Comparison of ENCODE assay signal across 30 cellular contexts in the genomic region with DNA sequence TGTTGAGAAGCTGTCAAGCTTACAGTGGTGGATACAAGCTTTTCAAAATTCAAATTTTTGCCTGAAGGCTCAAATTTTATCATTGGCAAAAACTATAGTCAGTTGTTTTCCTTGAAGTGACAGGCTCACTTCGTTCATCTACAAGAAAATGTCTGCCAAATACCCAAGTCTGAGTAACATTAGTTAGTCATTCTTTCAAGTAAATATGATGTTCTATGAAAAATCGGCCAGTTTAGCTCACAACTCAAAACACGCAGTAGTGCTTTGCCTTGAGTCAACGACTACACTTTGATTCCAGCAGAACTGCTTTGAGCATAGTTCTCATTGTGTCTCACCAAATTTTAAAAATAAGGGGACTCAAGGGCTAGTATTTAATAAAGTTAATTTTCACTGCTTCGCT.
"Had no signal": no experiment of that assay in that cellular context is flagged by ENCODE, and none has a peak within 500 bp of the region (broad histone marks: within the 10 kb centered on the region; RNA-seq: fewer than 3 reads in every experiment).

No MANE protein-coding gene starts in this region.

- H3K36me3 Mint-ChIP-seq: immature natural killer cell; mesothelial cell of epicardium; naive B cell; natural killer cell; neural progenitor cell; stimulated activated effector memory CD8-positive, alpha-beta T cell treated with anti-CD3 and anti-CD28 coated beads, Interleukin-12 subunit alpha, Interleukin-12 subunit beta, amount 100 ng/mL, for 72 hours; type B pancreatic cell had no signal

- H3K4me1 ChIP-seq: left ventricle myocardium inferior, neural progenitor cell, right atrium auricular region, right lobe of liver, suprapubic skin, tibial artery, uterus had no signal

- H3K27me3 ChIP-seq: neural progenitor cell, neutrophil, ovary, right atrium auricular region, right lobe of liver, suprapubic skin, tibial artery, uterus had no signal

- DNase-seq: hypothalamus; immature natural killer cell; islet precursor cell; left ventricle myocardium inferior; mesendoderm; naive B cell; natural killer cell; nephron progenitor cell; occipital lobe; ovary; right lobe of liver; stimulated activated CD4-positive, alpha-beta T cell treated with anti-CD3 and anti-CD28 coated beads, Interleukin-12 subunit alpha, Interleukin-12 subunit beta, amount 100 ng/mL, for 4 hours; stimulated activated CD4-positive, alpha-beta T cell treated with anti-CD3 and anti-CD28 coated beads, Interleukin-15, amount 100 ng/mL, for 24 hours; stimulated activated CD4-positive, alpha-beta T cell treated with anti-CD3 and anti-CD28 coated beads, Interleukin-2, amount 100 ng/mL, for 24 hours; stimulated activated CD4-positive, alpha-beta T cell treated with anti-CD3 and anti-CD28 coated beads, Interleukin-4, amount 100 ng/mL, for 1 hour; stimulated activated naive CD4-positive, alpha-beta T cell; tibial artery; uterus had no signal

- H3K4me3 ChIP-seq: left ventricle myocardium inferior, lung, neural progenitor cell, ovary, right atrium auricular region, right lobe of liver, skin epidermis, suprapubic skin, thoracic aorta, tibial artery, uterus had no signal

- H2AFZ ChIP-seq: neural progenitor cell had no signal

- H3K9me3 Mint-ChIP-seq: immature natural killer cell; natural killer cell; stimulated activated effector memory CD8-positive, alpha-beta T cell treated with anti-CD3 and anti-CD28 coated beads, Interleukin-12 subunit alpha, Interleukin-12 subunit beta, amount 100 ng/mL, for 72 hours; stimulated activated naive CD8-positive, alpha-beta T cell treated with anti-CD3 and anti-CD28 coated beads, Interleukin-15, Interleukin-2, amounts not matched to agents 100 ng/mL and 50 ng/mL, for 24 hours; type B pancreatic cell had no signal

- H3K36me3 ChIP-seq: left ventricle myocardium inferior, neural progenitor cell, neutrophil, ovary, right atrium auricular region, right lobe of liver, suprapubic skin, thoracic aorta, tibial artery, uterus had no signal

- H3K9me3 ChIP-seq: left ventricle myocardium inferior, neutrophil, ovary, right atrium auricular region, right lobe of liver, suprapubic skin, thoracic aorta, tibial artery, uterus had no signal

- H3K27ac ChIP-seq: left ventricle myocardium inferior, neural progenitor cell, neutrophil, ovary, right atrium auricular region, right lobe of liver, skin epidermis, suprapubic skin, thoracic aorta, tibial artery, uterus had no signal

- H3K4me1 Mint-ChIP-seq: immature natural killer cell; mesothelial cell of epicardium; naive B cell; natural killer cell; nephron progenitor cell; stimulated activated effector memory CD8-positive, alpha-beta T cell treated with anti-CD3 and anti-CD28 coated beads, Interleukin-12 subunit alpha, Interleukin-12 subunit beta, amount 100 ng/mL, for 72 hours had no signal

- H3K27me3 Mint-ChIP-seq: naive B cell; progenitor cell of endocrine pancreas; stimulated activated naive CD8-positive, alpha-beta T cell treated with anti-CD3 and anti-CD28 coated beads, Interleukin-15, Interleukin-2, amounts not matched to agents 100 ng/mL and 50 ng/mL, for 24 hours; type B pancreatic cell had no signal

- H3K4me3 Mint-ChIP-seq: immature natural killer cell; mesothelial cell of epicardium; naive B cell; natural killer cell; nephron progenitor cell; neural progenitor cell; stimulated activated effector memory CD8-positive, alpha-beta T cell treated with anti-CD3 and anti-CD28 coated beads, Interleukin-12 subunit alpha, Interleukin-12 subunit beta, amount 100 ng/mL, for 72 hours; stimulated activated naive CD8-positive, alpha-beta T cell treated with anti-CD3 and anti-CD28 coated beads, Interleukin-15, Interleukin-2, amounts not matched to agents 100 ng/mL and 50 ng/mL, for 24 hours; type B pancreatic cell had no signal

- ATAC-seq: natural killer cell; right lobe of liver; stimulated activated effector memory CD8-positive, alpha-beta T cell treated with anti-CD3 and anti-CD28 coated beads, Interleukin-12 subunit alpha, Interleukin-12 subunit beta, amount 100 ng/mL, for 72 hours had no signal

- H3K4me2 ChIP-seq: neural progenitor cell had no signal

- H3K9ac ChIP-seq: neural progenitor cell had no signal

- H3K27ac Mint-ChIP-seq: immature natural killer cell; mesothelial cell of epicardium; naive B cell; natural killer cell; nephron progenitor cell; neural progenitor cell; progenitor cell of endocrine pancreas; stimulated activated effector memory CD8-positive, alpha-beta T cell treated with anti-CD3 and anti-CD28 coated beads, Interleukin-12 subunit alpha, Interleukin-12 subunit beta, amount 100 ng/mL, for 72 hours; stimulated activated naive CD8-positive, alpha-beta T cell treated with anti-CD3 and anti-CD28 coated beads, Interleukin-15, Interleukin-2, amounts not matched to agents 100 ng/mL and 50 ng/mL, for 24 hours; type B pancreatic cell had no signal
